8 cellular contexts compared by ENCODE assay signal in genomic region chr17:38705803-38706624, GRCh38. TPM values are rescaled to one million over a fixed set of nuclear protein-coding genes. Genes with fewer than 3 reads are reported as not detected.
DNase-seq lines count a peak whose midpoint lies in the region; ATAC-seq and TF ChIP-seq lines count a peak whose summit lies in the region.

No MANE protein-coding gene starts in this region.

- H3K36me3 Mint-ChIP-seq in activated T-helper 17 cell treated with anti-CD3 and anti-CD28 coated beads, Interleukin-2, amount 50 U/mL, for 72 hours (ENCODE audit: low read depth), result peaks cover 89% of the 10 kb centered on the region
- H3K36me3 Mint-ChIP-seq in neural crest cell (ENCODE audit: low read depth), result peaks cover 9% of the 10 kb centered on the region

- no peak for ATAC-seq in activated T-helper 17 cell treated with anti-CD3 and anti-CD28 coated beads, Interleukin-2, amount 50 U/mL, for 72 hours (replicated peaks)
- ATAC-seq in GM19324 (IDR thresholded peaks at IDR 0.05; ENCODE audit: low FRiP score, unreplicated experiment), result no peak
- ATAC-seq in GM21526 (IDR thresholded peaks at IDR 0.05; ENCODE audit: low FRiP score, unreplicated experiment), result no peak
- ATAC-seq in HG03196 (IDR thresholded peaks at IDR 0.05; ENCODE audit: unreplicated experiment), result no peak

- H3K4me1 Mint-ChIP-seq in activated T-helper 17 cell treated with anti-CD3 and anti-CD28 coated beads, Interleukin-2, amount 50 U/mL, for 72 hours, result peaks cover 35% of the 10 kb centered on the region
- H3K4me1 Mint-ChIP-seq in neural crest cell, result peaks cover 54% of the 10 kb centered on the region

- no peaks in the 10 kb centered on the region for H3K9me3 Mint-ChIP-seq in activated T-helper 17 cell treated with anti-CD3 and anti-CD28 coated beads, Interleukin-2, amount 50 U/mL, for 72 hours
- no peaks in the 10 kb centered on the region for H3K9me3 Mint-ChIP-seq in neural crest cell

- DNase-seq in G401 (ENCODE audit: low spot score), result peak; percentile 51
- peak; percentile 72 for DNase-seq in NCI-H510A (lab: John Stamatoyannopoulos, UW)
- peak in 1 of 2 donors; percentile 60 for DNase-seq in foreskin fibroblast
- DNase-seq in neural crest cell (ENCODE audit: low read depth, low spot score), result no peak

- H3K4me3 ChIP-seq in foreskin fibroblast (ENCODE audit: low read depth in 1 of 2, low read length in 2 of 2), result peak overlapping the region; percentile 74 to 75

- in situ Hi-C loops in G401 (cut with HindIII; ENCODE audit: low sequenced_read_pairs), result no loop called here

- peak overlapping the region; percentile 96 for H3K4me3 Mint-ChIP-seq in activated T-helper 17 cell treated with anti-CD3 and anti-CD28 coated beads, Interleukin-2, amount 50 U/mL, for 72 hours
- peak overlapping the region; percentile 93 for H3K4me3 Mint-ChIP-seq in neural crest cell

- peak overlapping the region; percentile 94 for H3K27ac Mint-ChIP-seq in activated T-helper 17 cell treated with anti-CD3 and anti-CD28 coated beads, Interleukin-2, amount 50 U/mL, for 72 hours
- no peak overlapping the region for H3K27ac Mint-ChIP-seq in neural crest cell (ENCODE audit: unreplicated experiment)

- H3K27me3 Mint-ChIP-seq in activated T-helper 17 cell treated with anti-CD3 and anti-CD28 coated beads, Interleukin-2, amount 50 U/mL, for 72 hours, result no peaks in the 10 kb centered on the region
- H3K27me3 Mint-ChIP-seq in neural crest cell (ENCODE audit: low read depth), result peaks cover 40% of the 10 kb centered on the region

- TF ChIP-seq CTCF in foreskin fibroblast (IDR thresholded peaks at IDR 0.05; ENCODE audit: low read depth, low read length), result no peak
- TF ChIP-seq CTCF in neural crest cell (conservative IDR thresholded peaks at IDR 0.05), result no peak

RNA-seq across cellular contexts. Expression of gene MLLT6, which starts 0.9 kb away (rescaled TPM):
- 21.8 and 30.6 TPM in 2 replicates for total RNA-seq in G401 (2014; rRNA removed; shearing (Covaris generic))
- 100 to 1,000 TPM; 232 to 395 TPM for total RNA-seq in activated T-helper 17 cell treated with anti-CD3 and anti-CD28 coated beads, Interleukin-2, amount 50 U/mL, for 72 hours
- total RNA-seq in neural crest cell, result 79.6 and 85.1 TPM in 2 replicates

RNA-seq across cellular contexts. Expression of gene CISD3, which starts 24.1 kb away (rescaled TPM):
- total RNA-seq in G401 (2014; rRNA removed; shearing (Covaris generic)), result 7.5 and 7.9 TPM in 2 replicates
- total RNA-seq in activated T-helper 17 cell treated with anti-CD3 and anti-CD28 coated beads, Interleukin-2, amount 50 U/mL, for 72 hours, result 10 to 100 TPM; 36.1 to 57.3 TPM
- total RNA-seq in neural crest cell, result 9.0 and 11.0 TPM in 2 replicates

RNA-seq across cellular contexts. Expression of gene EPOP, which starts 31.3 kb away (rescaled TPM):
- 46.5 and 50.5 TPM in 2 replicates for total RNA-seq in G401 (2014; rRNA removed; shearing (Covaris generic))
- 10 to 100 TPM; 29.6 to 39.1 TPM for total RNA-seq in activated T-helper 17 cell treated with anti-CD3 and anti-CD28 coated beads, Interleukin-2, amount 50 U/mL, for 72 hours
- total RNA-seq in neural crest cell, result 13.0 and 13.8 TPM in 2 replicates

RNA-seq across cellular contexts. Expression of gene PCGF2, which starts 42.1 kb away (rescaled TPM):
- total RNA-seq in G401 (2014; rRNA removed; shearing (Covaris generic)), result 5.5 and 12.5 TPM in 2 replicates
- 1 to 10 TPM; 1.6 to 4.3 TPM for total RNA-seq in activated T-helper 17 cell treated with anti-CD3 and anti-CD28 coated beads, Interleukin-2, amount 50 U/mL, for 72 hours
- total RNA-seq in neural crest cell, result 108 and 116 TPM in 2 replicates

RNA-seq across cellular contexts. Expression of gene PSMB3, which starts 46.5 kb away (rescaled TPM):
- total RNA-seq in G401 (2014; rRNA removed; shearing (Covaris generic)), result 277 and 414 TPM in 2 replicates
- 100 to 1,000 TPM; 235 to 375 TPM for total RNA-seq in activated T-helper 17 cell treated with anti-CD3 and anti-CD28 coated beads, Interleukin-2, amount 50 U/mL, for 72 hours
- total RNA-seq in neural crest cell, result 193 and 203 TPM in 2 replicates
